8 cellular contexts compared by ENCODE assay signal in the genomic region with DNA sequence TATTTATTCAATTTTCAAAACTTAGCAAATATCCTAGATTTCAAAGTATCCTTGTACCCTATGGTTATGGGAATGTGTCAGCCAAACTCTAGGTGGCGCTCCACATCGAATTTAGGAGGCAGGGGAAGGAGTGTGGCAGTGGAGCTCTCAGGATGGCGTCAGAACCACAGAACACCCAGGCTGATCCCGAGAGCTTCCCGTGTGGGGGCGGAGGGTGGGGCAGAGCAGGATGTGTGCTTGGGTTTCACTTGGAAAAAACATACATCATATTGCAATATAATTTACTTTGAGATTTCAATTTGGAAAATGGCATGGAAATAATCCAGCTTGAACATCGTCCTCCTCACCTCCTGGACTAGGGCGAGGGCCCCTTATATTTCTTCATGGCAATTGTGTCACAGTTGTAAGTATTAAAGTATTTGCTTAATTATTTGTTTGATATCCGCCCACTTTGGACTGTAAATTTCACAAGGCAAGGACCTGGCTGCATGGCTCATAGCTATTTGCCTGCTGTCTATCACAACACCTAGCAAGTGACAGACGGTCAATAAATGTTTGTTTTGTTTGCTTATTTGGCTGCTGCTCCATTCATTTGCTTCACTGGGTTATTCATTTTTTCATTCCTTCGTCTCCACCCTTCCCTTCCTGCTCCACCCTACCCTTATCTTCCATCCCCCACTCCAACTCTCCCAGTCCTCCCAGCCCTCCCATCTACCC.
DNase-seq lines count a peak whose midpoint lies in the region; FAIRE-seq and TF ChIP-seq lines count a peak whose summit lies in the region.

No MANE protein-coding gene starts in this region.

- no peaks in the 10 kb centered on the region for H3K9me3 ChIP-seq in H1 (ENCODE audit: insufficient read depth in 2 of 2, low read depth in 1 of 2, low read length in 1 of 2)

- WGBS in H1 (ENCODE audit: extremely low coverage in 1 of 2, insufficient coverage in 1 of 2, insufficient read length in 1 of 2, insufficient replicate concordance in 2 of 2, low coverage in 1 of 2, low lambda C conversion rate in 2 of 2, missing lambda C conversion rate in 1 of 2), 2 experiments = 43% methylated on average over 11 of the region's 11 CpGs; no CpG with 5 or more reads in 1 of the 2 experiments
- WGBS in lower leg skin, 2 donors = 8 to 11% methylated on average over 11 of the region's 11 CpGs

- no peak overlapping the region for H3K23ac ChIP-seq in H1 (ENCODE audit: insufficient read length)

- no peak overlapping the region for H3K4ac ChIP-seq in H1 (replicated peaks; ENCODE audit: insufficient read length, low read depth, low read length)

- no peak overlapping the region for H2BK5ac ChIP-seq in H1 (ENCODE audit: low read depth, low read length)

- H3K4me1 ChIP-seq in H1 (replicated peaks in 1 of 4; ENCODE audit: control insufficient read depth in 3 of 4, insufficient read depth in 4 of 4, low read length in 3 of 4) = peaks cover 0 to 9% (median 2%) of the 10 kb centered on the region in 4 experiments; a peak in 2 of 7 replicates

- no peaks in the 10 kb centered on the region for H3K36me3 ChIP-seq in H1 (ENCODE audit: control insufficient read depth in 2 of 4, insufficient read depth in 4 of 4, low read length in 3 of 4)

- TF ChIP-seq RAD21 in H1 (IDR thresholded peaks at IDR 0.05 in 1 of 2, conservative IDR thresholded peaks at IDR 0.05 in 1 of 2; ENCODE audit: low read depth in 2 of 2, low read length in 2 of 2) = peak; percentile 84 to 85

- no peak for TF ChIP-seq POLR2A in GM12891 (IDR thresholded peaks at IDR 0.05; ENCODE audit: low read depth, low read length)
- TF ChIP-seq POLR2A in H1 (IDR thresholded peaks at IDR 0.05; ENCODE audit: control extremely low read depth in 1 of 2, low read depth in 2 of 2, low read length in 2 of 2) = no peak
- no peak for TF ChIP-seq POLR2A in lower leg skin (IDR thresholded peaks at IDR 0.05)

- H3K4me3 Mint-ChIP-seq in T-helper 2 cell treated with Interferon-gamma antibody and Interleukin-4, amounts not matched to agents 5 μg/mL and 100 μg/mL, for 36 hours = no peak overlapping the region

- CTCF ChIA-PET in H1 (lab: Charles Lee; ENCODE audit: partially characterized antibody) = interaction anchor here (0.5 to 2.8 kb wide), 40 partner anchors 9 to 482 kb away, joined by 3 to 22 read pairs (median 4); no protein-coding TSS in a partner anchor

- H3K23me2 ChIP-seq in H1 (ENCODE audit: low read depth, low read length) = no peaks in the 10 kb centered on the region; the same call in 1 of the 2 replicates

- no peak overlapping the region for H4K8ac ChIP-seq in H1 (ENCODE audit: extremely low read depth, insufficient read depth, low read length)

- peaks cover 4% of the 10 kb centered on the region for H3K4me1 Mint-ChIP-seq in T-helper 2 cell treated with Interferon-gamma antibody and Interleukin-4, amounts not matched to agents 5 μg/mL and 100 μg/mL, for 36 hours (ENCODE audit: low read depth)

- H2BK20ac ChIP-seq in H1 (ENCODE audit: low read length) = no peak overlapping the region

- no peak overlapping the region for H3K14ac ChIP-seq in H1 (ENCODE audit: insufficient read length)

- no peaks in the 10 kb centered on the region for H3K27me3 ChIP-seq in H1 (replicated peaks in 1 of 4; ENCODE audit: control insufficient read depth in 3 of 4, extremely low read depth in 1 of 4, insufficient read depth in 3 of 4, low read length in 3 of 4)

- no peak overlapping the region for H4K91ac ChIP-seq in H1 (replicated peaks; ENCODE audit: insufficient read length, low read length)

- H3K27me3 Mint-ChIP-seq in T-helper 2 cell treated with Interferon-gamma antibody and Interleukin-4, amounts not matched to agents 5 μg/mL and 100 μg/mL, for 36 hours (ENCODE audit: low read depth) = peaks cover 14% of the 10 kb centered on the region

- H2BK12ac ChIP-seq in H1 (ENCODE audit: low read depth, low read length) = no peak overlapping the region

- H2BK120ac ChIP-seq in H1 (replicated peaks; ENCODE audit: low read depth, low read length) = no peak overlapping the region

- H3K79me2 ChIP-seq in H1 (ENCODE audit: control insufficient read depth in 1 of 2, insufficient read depth in 2 of 2, low read length in 2 of 2) = no peaks in the 10 kb centered on the region

- no peaks in the 10 kb centered on the region for H3K36me3 Mint-ChIP-seq in T-helper 2 cell treated with Interferon-gamma antibody and Interleukin-4, amounts not matched to agents 5 μg/mL and 100 μg/mL, for 36 hours (ENCODE audit: low read depth)

- no peak overlapping the region for H3K56ac ChIP-seq in H1 (replicated peaks; ENCODE audit: insufficient read length, low read depth, low read length)

- no peak overlapping the region for H2AK5ac ChIP-seq in H1 (ENCODE audit: low read depth, low read length)

- peak; percentile 97 for FAIRE-seq in A204.1 (lab: Jason Lieb, UNC)
- no peak for FAIRE-seq in GM12891 (lab: Jason Lieb, UNC)
- peak; percentile 86 for FAIRE-seq in H1 (lab: Jason Lieb, UNC)

- no peaks in the 10 kb centered on the region for H3K9me3 Mint-ChIP-seq in T-helper 2 cell treated with Interferon-gamma antibody and Interleukin-4, amounts not matched to agents 5 μg/mL and 100 μg/mL, for 36 hours

- intact Hi-C loops in lower leg skin (cut with DNase I; ENCODE audit: low total_unique reads) = loop anchor here (10.0 kb wide), 1 partner anchor 402 kb away; no protein-coding TSS in a partner anchor

- TF ChIP-seq CTCF in H1 (IDR thresholded peaks at IDR 0.05; ENCODE audit: control extremely low read depth in 1 of 3, insufficient read depth in 1 of 3, low read depth in 1 of 3, low read length in 3 of 3) = peak; percentile 62 to 79 (median 64)
- no peak for TF ChIP-seq CTCF in lower leg skin (IDR thresholded peaks at IDR 0.05)

- no peak for TF ChIP-seq EP300 in H1 (IDR thresholded peaks at IDR 0.05; ENCODE audit: borderline replicate concordance in 1 of 2, low read depth in 2 of 2, low read length in 2 of 2)

- H2AFZ ChIP-seq in H1 (ENCODE audit: low read length) = no peak overlapping the region

- peak overlapping the region; percentile 1 to 31; a peak in 2 of 4 replicates for H3K4me2 ChIP-seq in H1 (ENCODE audit: insufficient read depth in 1 of 2, low read depth in 2 of 2, low read length in 2 of 2)

- no peak overlapping the region for H4K5ac ChIP-seq in H1 (ENCODE audit: insufficient read length, low read depth, low read length)

- H3K27ac Mint-ChIP-seq in T-helper 2 cell treated with Interferon-gamma antibody and Interleukin-4, amounts not matched to agents 5 μg/mL and 100 μg/mL, for 36 hours = no peak overlapping the region

- H3K18ac ChIP-seq in H1 (ENCODE audit: extremely low read depth, low read length) = no peak overlapping the region

- H3K4me3 ChIP-seq in H1 (ENCODE audit: extremely low read depth in 1 of 4, insufficient read depth in 2 of 4, low read depth in 3 of 4, low read length in 4 of 4) (no peak overlapping the region), lower leg skin (ENCODE audit: low read depth, poor library complexity, severe bottlenecking) (no peak overlapping the region)

- no peak overlapping the region for H3K27ac ChIP-seq in H1 (ENCODE audit: low read depth, low read length)

- POLR2A ChIA-PET in H1 (lab: Charles Lee; ENCODE audit: partially characterized antibody) = no interaction called here

- no peak overlapping the region for H3K9ac ChIP-seq in H1 (replicated peaks in 1 of 4; ENCODE audit: extremely low read depth in 1 of 4, low read depth in 3 of 4, low read length in 3 of 4)

- H4K20me1 ChIP-seq in H1 (replicated peaks in 1 of 2; ENCODE audit: control insufficient read depth in 1 of 2, insufficient read depth in 2 of 2, low read length in 2 of 2) = no peaks in the 10 kb centered on the region

- no peak overlapping the region for H2BK15ac ChIP-seq in H1 (ENCODE audit: low read length)

- no peaks in the 10 kb centered on the region for H3K79me1 ChIP-seq in H1 (ENCODE audit: low read depth, low read length)

- DNase-seq in GM12891 (ENCODE audit: insufficient read length, low spot score) (peak; percentile 5), HuH-7 (ENCODE audit: low spot score) (peak; percentile 70), H1 (ENCODE audit: low read depth in 1 of 2, low spot score in 2 of 2) (peak; percentile 39 to 70), lower leg skin (ENCODE audit: low spot score in 2 of 2) (peak; percentile 76 to 92), OCI-M2 (lab: John Stamatoyannopoulos, UW; ENCODE audit: unreplicated experiment) (no peak)
- DNase-seq in T-helper 2 cell treated with Interferon-gamma antibody and Interleukin-4, amounts not matched to agents 5 μg/mL and 100 μg/mL, for 36 hours (ENCODE audit: low spot score) = peak; percentile 20
- DNase-seq in stimulated activated CD8-positive, alpha-beta memory T cell treated with anti-CD3 and anti-CD28 coated beads, Interleukin-2, amount 100 ng/mL, for 48 hours (ENCODE audit: low read depth in 2 of 2) = peak; percentile 15 to 23

TF ChIP-seq in GM12891, 5 proteins besides CTCF, POLR2A, EP300 and RAD21:
- TF ChIP-seq POU2F2 (IDR thresholded peaks at IDR 0.05; ENCODE audit: low read depth, low read length) (no peak), PAX5 (IDR thresholded peaks at IDR 0.05; ENCODE audit: insufficient read depth, low read length, severe bottlenecking) (no peak)
TF ChIP-seq in GM12891: peak in this region for 0.

TF ChIP-seq in H1, 55 proteins besides CTCF, POLR2A, EP300 and RAD21:
- TF ChIP-seq YY1 (IDR thresholded peaks at IDR 0.05; ENCODE audit: low read depth, low read length) (0 out of 2 replicates have a peak, but pooled peaks have one; percentile 20), CREB1 (IDR thresholded peaks at IDR 0.05) (peak; percentile 63; the same call in 1 of the 2 replicates), TEAD4 (IDR thresholded peaks at IDR 0.05; ENCODE audit: low read depth, low read length) (0 out of 2 replicates have a peak, but pooled peaks have one; percentile 27), TAF7 (optimal IDR thresholded peaks at IDR 0.05; ENCODE audit: borderline replicate concordance, low read depth, low read length) (no peak), CBX8 (IDR thresholded peaks at IDR 0.05; ENCODE audit: borderline replicate concordance, low read depth, low read length) (no peak), EGR1 (IDR thresholded peaks at IDR 0.05; ENCODE audit: borderline replicate concordance, low read depth, low read length) (peak; percentile 71; the same call in 1 of the 2 replicates)
TF ChIP-seq in H1: peak in this region for 4.

Comparison
In these comparisons a context has a peak if more than half of its experiments do, and no peak if none do; other contexts are left out.
1. CTCF ChIP-seq: peak in H1 (3 of 3); none in lower leg skin (0 of 3).